ENCODE assay signal across 23 cellular contexts in the genomic region with DNA sequence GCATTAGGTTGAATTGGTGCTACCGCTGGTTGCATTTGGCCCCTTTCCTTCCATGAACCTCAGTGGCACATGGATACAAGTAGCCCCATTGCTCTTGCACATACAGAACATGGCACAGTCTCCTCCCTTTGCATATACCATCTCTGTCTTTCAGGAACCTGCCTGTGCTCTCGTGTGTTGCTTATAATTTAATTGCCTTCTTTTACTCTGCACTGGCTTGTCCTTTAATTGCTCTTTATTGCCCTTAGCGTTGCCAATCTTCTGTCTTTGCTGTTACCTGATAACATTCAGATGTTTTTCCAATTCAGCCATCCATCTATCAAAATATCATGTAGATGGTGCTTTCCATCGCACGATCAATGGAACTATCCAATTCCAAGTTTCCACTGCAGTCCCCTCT. TPM values are rescaled to one million over a fixed set of nuclear protein-coding genes. Genes with fewer than 3 reads are reported as not detected.
DNase-seq lines count a peak whose midpoint lies in the region; ATAC-seq and TF ChIP-seq lines count a peak whose summit lies in the region.
"Had no signal": no experiment of that assay in that cellular context is flagged by ENCODE, and none has a peak within 500 bp of the region (broad histone marks: within the 10 kb centered on the region; RNA-seq: fewer than 3 reads in every experiment).

No MANE protein-coding gene starts in this region.

- no peak overlapping the region for H3K27ac Mint-ChIP-seq in activated CD4-positive, alpha-beta T cell treated with anti-CD3 and anti-CD28 coated beads, Interleukin-2, amount 10 ng/mL, durations not matched to agents 24 days and 14 days
- H3K27ac Mint-ChIP-seq in T-helper 2 cell treated with Interferon-gamma antibody and Interleukin-4, amounts not matched to agents 5 μg/mL and 100 μg/mL, for 36 hours, result no peak overlapping the region
- H3K27ac Mint-ChIP-seq: B cell; CD8-positive, alpha-beta T cell; GM23338; H9; HFFc6 had no signal

- no peaks in the 10 kb centered on the region for H3K27me3 ChIP-seq in hepatocyte
- no peaks in the 10 kb centered on the region for H3K27me3 ChIP-seq in osteoblast (ENCODE audit: insufficient read depth, low read length)
- no peaks in the 10 kb centered on the region for H3K27me3 ChIP-seq in body of pancreas
- H3K27me3 ChIP-seq: BLaER1 had no signal

- no peaks in the 10 kb centered on the region for H3K36me3 Mint-ChIP-seq in activated CD4-positive, alpha-beta T cell treated with anti-CD3 and anti-CD28 coated beads, Interleukin-2, amount 10 ng/mL, durations not matched to agents 24 days and 14 days (ENCODE audit: low read depth)
- H3K36me3 Mint-ChIP-seq in T-helper 2 cell treated with Interferon-gamma antibody and Interleukin-4, amounts not matched to agents 5 μg/mL and 100 μg/mL, for 36 hours (ENCODE audit: low read depth), result no peaks in the 10 kb centered on the region
- H3K36me3 Mint-ChIP-seq: CD4-positive, CD25-positive, alpha-beta regulatory T cell; CD8-positive, alpha-beta T cell had no signal

- CTCF ChIA-PET in HEK293 (lab: Yijun Ruan, JAX), result no interaction called here

- no peak for TF ChIP-seq POLR2A in body of pancreas (IDR thresholded peaks at IDR 0.05)

- H4K20me1 ChIP-seq in hepatocyte (ENCODE audit: insufficient read depth, poor library complexity, severe bottlenecking), result no peaks in the 10 kb centered on the region
- no peaks in the 10 kb centered on the region for H4K20me1 ChIP-seq in osteoblast (ENCODE audit: insufficient read depth, low read length)
- H4K20me1 ChIP-seq: BLaER1 had no signal

- H3K79me2 ChIP-seq in hepatocyte, result peaks cover 20% of the 10 kb centered on the region
- peaks cover 65% of the 10 kb centered on the region for H3K79me2 ChIP-seq in osteoblast (ENCODE audit: insufficient read depth, low read length)

- POLR2A ChIA-PET in HEK293 (lab: Yijun Ruan, JAX), result no interaction called here

- peaks cover 20% of the 10 kb centered on the region for H3K4me1 ChIP-seq in HEK293 (ENCODE audit: control insufficient read depth, insufficient read depth, low read length)
- peaks cover 18% of the 10 kb centered on the region for H3K4me1 ChIP-seq in hepatocyte (ENCODE audit: insufficient read depth)
- H3K4me1 ChIP-seq in osteoblast (ENCODE audit: insufficient read depth, low read length), result peaks cover 24% of the 10 kb centered on the region
- peaks cover 29% of the 10 kb centered on the region for H3K4me1 ChIP-seq in body of pancreas
- H3K4me1 ChIP-seq: BLaER1 had no signal

- no peak overlapping the region for H3K4me3 ChIP-seq in HEK293 (ENCODE audit: low read depth, low read length)
- H3K4me3 ChIP-seq in hepatocyte, result no peak overlapping the region
- H3K4me3 ChIP-seq in osteoblast (ENCODE audit: insufficient read depth, low read length), result no peak overlapping the region
- no peak overlapping the region for H3K4me3 ChIP-seq in body of pancreas
- H3K4me3 ChIP-seq: BLaER1, GM23338 had no signal

- no peaks in the 10 kb centered on the region for H3K4me1 Mint-ChIP-seq in activated CD4-positive, alpha-beta T cell treated with anti-CD3 and anti-CD28 coated beads, Interleukin-2, amount 10 ng/mL, durations not matched to agents 24 days and 14 days
- peaks cover 2% of the 10 kb centered on the region for H3K4me1 Mint-ChIP-seq in T-helper 2 cell treated with Interferon-gamma antibody and Interleukin-4, amounts not matched to agents 5 μg/mL and 100 μg/mL, for 36 hours (ENCODE audit: low read depth)
- H3K4me1 Mint-ChIP-seq: B cell; CD4-positive, CD25-positive, alpha-beta regulatory T cell had no signal

- H3K9me3 Mint-ChIP-seq in activated CD4-positive, alpha-beta T cell treated with anti-CD3 and anti-CD28 coated beads, Interleukin-2, amount 10 ng/mL, durations not matched to agents 24 days and 14 days, result no peaks in the 10 kb centered on the region
- no peaks in the 10 kb centered on the region for H3K9me3 Mint-ChIP-seq in T-helper 2 cell treated with Interferon-gamma antibody and Interleukin-4, amounts not matched to agents 5 μg/mL and 100 μg/mL, for 36 hours
- H3K9me3 Mint-ChIP-seq: CD8-positive, alpha-beta T cell; GM23338; H9; HFFc6 had no signal

- H3K36me3 ChIP-seq in HEK293 (ENCODE audit: control insufficient read depth in 2 of 2, insufficient read depth in 1 of 2, low read length in 2 of 2) (no peaks in the 10 kb centered on the region), hepatocyte (replicated peaks; ENCODE audit: insufficient read depth, low read depth) (no peaks in the 10 kb centered on the region), osteoblast (ENCODE audit: insufficient read depth, low read length) (no peaks in the 10 kb centered on the region), body of pancreas (replicated peaks in 1 of 2; ENCODE audit: insufficient read depth in 1 of 2, low read depth in 2 of 2) (no peaks in the 10 kb centered on the region)
- H3K36me3 ChIP-seq: BLaER1 had no signal

- intact Hi-C loops in activated CD4-positive, alpha-beta T cell treated with anti-CD3 and anti-CD28 coated beads, Interleukin-2, amount 10 ng/mL, durations not matched to agents 24 days and 14 days (cut with micrococcal nuclease), result no loop called here
- intact Hi-C loops in body of pancreas (cut with DNase I), result no loop called here

- no peak overlapping the region for H3K27ac ChIP-seq in HEK293 (ENCODE audit: extremely low read depth, low read depth, low read length)
- H3K27ac ChIP-seq in hepatocyte, result peak overlapping the region; percentile 0
- no peak overlapping the region for H3K27ac ChIP-seq in osteoblast (ENCODE audit: low read depth, low read length)
- peak overlapping the region in 1 of 4 donors; percentile 61 for H3K27ac ChIP-seq in body of pancreas
- H3K27ac ChIP-seq: 22Rv1, BLaER1, C4-2B had no signal

- WGBS in hepatocyte (ENCODE audit: low lambda C conversion rate, missing lambda C conversion rate), result 84% methylated on average over 5 of the region's 5 CpGs
- 58 to 62% methylated on average over 5 of the region's 5 CpGs for WGBS in body of pancreas, 2 donors

- H3K27me3 Mint-ChIP-seq in activated CD4-positive, alpha-beta T cell treated with anti-CD3 and anti-CD28 coated beads, Interleukin-2, amount 10 ng/mL, durations not matched to agents 24 days and 14 days, result peaks cover 26% of the 10 kb centered on the region
- H3K27me3 Mint-ChIP-seq in T-helper 2 cell treated with Interferon-gamma antibody and Interleukin-4, amounts not matched to agents 5 μg/mL and 100 μg/mL, for 36 hours (ENCODE audit: low read depth), result peaks cover 18% of the 10 kb centered on the region

- H3K4me3 Mint-ChIP-seq in activated CD4-positive, alpha-beta T cell treated with anti-CD3 and anti-CD28 coated beads, Interleukin-2, amount 10 ng/mL, durations not matched to agents 24 days and 14 days, result no peak overlapping the region
- no peak overlapping the region for H3K4me3 Mint-ChIP-seq in T-helper 2 cell treated with Interferon-gamma antibody and Interleukin-4, amounts not matched to agents 5 μg/mL and 100 μg/mL, for 36 hours
- H3K4me3 Mint-ChIP-seq: B cell; CD4-positive, CD25-positive, alpha-beta regulatory T cell; CD8-positive, alpha-beta T cell; GM23338; H9; HFFc6 had no signal

- no peak for ATAC-seq in body of pancreas
- ATAC-seq: CD8-positive, alpha-beta T cell; GM23338; HCT116 had no signal

- TF ChIP-seq CTCF in HEK293 (tag by site-specific recombination; IDR thresholded peaks at IDR 0.05) (no peak), hepatocyte (IDR thresholded peaks at IDR 0.05; ENCODE audit: poor library complexity) (no peak), osteoblast (IDR thresholded peaks at IDR 0.05; ENCODE audit: extremely low read depth, low read depth, low read length) (no peak), body of pancreas (IDR thresholded peaks at IDR 0.05) (no peak)

- H2AFZ ChIP-seq in hepatocyte, result no peak overlapping the region
- no peak overlapping the region for H2AFZ ChIP-seq in osteoblast (ENCODE audit: low read length)
- H2AFZ ChIP-seq: GM23338 had no signal

- peak; percentile 22 for DNase-seq in activated CD4-positive, alpha-beta T cell treated with anti-CD3 and anti-CD28 coated beads, Interleukin-2, amount 10 ng/mL, durations not matched to agents 24 days and 14 days
- no peak for DNase-seq in activated CD4-positive, alpha-beta T cell treated with anti-CD3 and anti-CD28 coated beads for 4 hours
- DNase-seq in hepatocyte (ENCODE audit: low spot score) (no peak), osteoblast (ENCODE audit: insufficient read length, low spot score, missing footprints) (no peak), body of pancreas (no peak)
- DNase-seq in T-helper 2 cell treated with Interferon-gamma antibody and Interleukin-4, amounts not matched to agents 5 μg/mL and 100 μg/mL, for 36 hours (ENCODE audit: low spot score), result no peak
- no peak for DNase-seq in stimulated activated CD8-positive, alpha-beta memory T cell treated with anti-CD3 and anti-CD28 coated beads, Interleukin-4, amount 100 ng/mL, for 48 hours
- DNase-seq: Caco-2; CD4-positive, CD25-positive, alpha-beta regulatory T cell; CD8-positive, alpha-beta T cell; DMS 273 treated with DMSO at 0.1 percent for 48 hours; DMS79; EL; GDM1; H9; HFFc6 had no signal

- H3K9me3 ChIP-seq in HEK293 (ENCODE audit: control insufficient read depth, insufficient read depth, low read depth, low read length) (no peaks in the 10 kb centered on the region), hepatocyte (ENCODE audit: low read depth) (no peaks in the 10 kb centered on the region), osteoblast (ENCODE audit: low read depth, low read length) (no peaks in the 10 kb centered on the region), body of pancreas (no peaks in the 10 kb centered on the region)
- H3K9me3 ChIP-seq: BLaER1, Caco-2 had no signal

- H3K9me2 ChIP-seq in hepatocyte (replicated peaks; ENCODE audit: insufficient read depth), result no peaks in the 10 kb centered on the region

- no peak overlapping the region for H3K4me2 ChIP-seq in hepatocyte
- peak overlapping the region; percentile 50 for H3K4me2 ChIP-seq in osteoblast (ENCODE audit: insufficient read depth, low read length)
- H3K4me2 ChIP-seq: BLaER1, GM23338 had no signal

TF ChIP-seq in HEK293, 187 proteins besides CTCF, POLR2A, EP300 and RAD21 (continues in another document):
- TF ChIP-seq FEZF1 (tag by site-specific recombination; IDR thresholded peaks at IDR 0.05), result peak; percentile 29; the same call in 1 of the 2 replicates
- TF ChIP-seq TRIM28 (IDR thresholded peaks at IDR 0.05; ENCODE audit: borderline replicate concordance, low read length), result peak; percentile 44; the same call in 1 of the 2 replicates
- no peak for TF ChIP-seq SCRT2 (tag by site-specific recombination; IDR thresholded peaks at IDR 0.05)

RNA-seq across cellular contexts. Expression of a gene that starts 13.6 kb away (rescaled TPM):
- 0.58 and 0.66 TPM in 2 replicates for total RNA-seq in activated CD4-positive, alpha-beta T cell treated with anti-CD3 and anti-CD28 coated beads, Interleukin-2, amount 10 ng/mL, durations not matched to agents 24 days and 14 days
- total RNA-seq in hepatocyte, result 86.9 and 91.4 TPM in 2 replicates
- 74.7 and 81.5 TPM in 2 replicates for polyA plus RNA-seq in hepatocyte
- total RNA-seq in osteoblast, result 16.3 and 20.3 TPM in 2 replicates
- total RNA-seq in body of pancreas, result 10 to 100 TPM; 16.2 to 19.2 TPM
- total RNA-seq: CD4-positive, CD25-positive, alpha-beta regulatory T cell; CD8-positive, alpha-beta T cell had no signal

Comparison
In these comparisons a context has a peak if more than half of its experiments do, and no peak if none do; other contexts are left out.
1. RNA of a gene that starts 13.6 kb away (total RNA-seq): 86.9 to 91.4 TPM in hepatocyte, 16.2 to 19.2 TPM in body of pancreas and 16.3 to 20.3 TPM in osteoblast; 0.58 to 0.66 TPM in activated CD4-positive, alpha-beta T cell treated with anti-CD3 and anti-CD28 coated beads, Interleukin-2, amount 10 ng/mL, durations not matched to agents 24 days and 14 days; every median in the first group is over 10 times any median in the second.